Comparison of ENCODE assay signal across 25 cellular contexts in genomic region chr6:30845183-30845582, GRCh38. TPM values are rescaled to one million over a fixed set of nuclear protein-coding genes. Genes with fewer than 3 reads are reported as not detected.
DNase-seq lines count a peak whose midpoint lies in the region; ATAC-seq and TF ChIP-seq lines count a peak whose summit lies in the region.
"Had no signal": no experiment of that assay in that cellular context is flagged by ENCODE, and none has a peak within 500 bp of the region (broad histone marks: within the 10 kb centered on the region; RNA-seq: fewer than 3 reads in every experiment).

No MANE protein-coding gene starts in this region.

- TF ChIP-seq POLR2A in IMR-90 (IDR thresholded peaks at IDR 0.05; ENCODE audit: low read depth, low read length): no peak
- no peak for TF ChIP-seq POLR2A in uterus (IDR thresholded peaks at IDR 0.05)

- H3K36me3 ChIP-seq in IMR-90 (ENCODE audit: control insufficient read depth, insufficient read depth, low read length) (no peaks in the 10 kb centered on the region), endodermal cell (ENCODE audit: control insufficient read depth, insufficient read depth, low read length) (no peaks in the 10 kb centered on the region), uterus (no peaks in the 10 kb centered on the region)

- DNase-seq in NCI-H82 (lab: John Stamatoyannopoulos, UW) (peak; percentile 33), NCI-H82 treated with DMSO at 0.1 percent for 48 hours (lab: John Stamatoyannopoulos, UW; ENCODE audit: unreplicated experiment) (no peak), IMR-90 (no peak), endodermal cell (peak; percentile 73), posterior vena cava (ENCODE audit: low spot score) (peak; percentile 35), uterus (no peak), DMS53 (lab: John Stamatoyannopoulos, UW) (no peak)
- DNase-seq in effector CD8-positive, alpha-beta T cell (lab: John Stamatoyannopoulos, UW): no peak
- DNase-seq: activated CD4-positive, alpha-beta T cell treated with anti-CD3 and anti-CD28 coated beads for 48 hours; activated CD8-positive, alpha-beta memory T cell treated with anti-CD3 and anti-CD28 coated beads, Interleukin-2, amount 10 ng/mL, durations not matched to agents 7 days and 5 days; aorta; foreskin fibroblast; H7; mammary epithelial cell; NCI-H1105; NCI-H2029; NK-92 treated with Interleukin-12 subunit alpha and Interleukin-12 subunit beta, amount 100 ng/mL, for 24 hours; nucleus accumbens; stimulated activated CD4-positive, alpha-beta T cell treated with anti-CD3 and anti-CD28 coated beads, Interleukin-12 subunit alpha, Interleukin-12 subunit beta, amount 100 ng/mL, for 4 hours; stimulated activated CD4-positive, alpha-beta T cell treated with anti-CD3 and anti-CD28 coated beads, Interleukin-4, amount 100 ng/mL, for 4 hours; stimulated activated naive CD8-positive, alpha-beta T cell treated with anti-CD3 and anti-CD28 coated beads, Interleukin-15, Interleukin-2, amounts not matched to agents 100 U/mL and 50 U/mL, for 24 hours; T-cell had no signal

- peak overlapping the region; percentile 61 for H3K27ac Mint-ChIP-seq in endodermal cell
- H3K27ac Mint-ChIP-seq: activated CD8-positive, alpha-beta memory T cell treated with anti-CD3 and anti-CD28 coated beads, Interleukin-2, amount 10 ng/mL, durations not matched to agents 7 days and 5 days; activated naive CD4-positive, alpha-beta T cell treated with anti-CD3 and anti-CD28 coated beads, Interleukin-2, amount 50 U/mL, for 24 hours; B cell; T-cell had no signal

- H3K14ac ChIP-seq in IMR-90 (replicated peaks; ENCODE audit: low read depth, low read length): no peak overlapping the region

- H3K9ac ChIP-seq in IMR-90 (ENCODE audit: low read depth, low read length): no peak overlapping the region
- no peak overlapping the region for H3K9ac ChIP-seq in endodermal cell (ENCODE audit: extremely low read depth, low read length, poor library complexity, severe bottlenecking)

- peaks cover 38% of the 10 kb centered on the region for H3K4me1 Mint-ChIP-seq in endodermal cell
- H3K4me1 Mint-ChIP-seq: B cell had no signal

- TF ChIP-seq RAD21 in IMR-90 (IDR thresholded peaks at IDR 0.05; ENCODE audit: low read length): no peak

- H3K79me1 ChIP-seq in IMR-90 (ENCODE audit: low read depth in 1 of 2, low read length in 2 of 2): no peaks in the 10 kb centered on the region

- no peak for ATAC-seq in IMR-90 (ENCODE audit: low read depth)
- ATAC-seq: activated CD8-positive, alpha-beta memory T cell treated with anti-CD3 and anti-CD28 coated beads, Interleukin-2, amount 10 ng/mL, durations not matched to agents 7 days and 5 days; Panc1; stimulated activated naive CD8-positive, alpha-beta T cell treated with anti-CD3 and anti-CD28 coated beads, Interleukin-15, Interleukin-2, amounts not matched to agents 100 U/mL and 50 U/mL, for 24 hours; T-cell had no signal

- no peak overlapping the region for H3K4ac ChIP-seq in IMR-90 (ENCODE audit: low read depth, low read length)

- CTCF ChIA-PET in IMR-90 (lab: Yijun Ruan, JAX): interaction anchor here (1.1 kb wide), 1 partner anchor 31 kb away, joined by 3 read pairs; no protein-coding TSS in a partner anchor

- H2BK20ac ChIP-seq in IMR-90 (ENCODE audit: low read depth, low read length): no peak overlapping the region

- H3K4me1 ChIP-seq in IMR-90 (ENCODE audit: control insufficient read depth, insufficient read depth, low read length): peaks cover 14% of the 10 kb centered on the region
- H3K4me1 ChIP-seq in endodermal cell (ENCODE audit: control insufficient read depth, insufficient read depth, low read length): peaks cover 7% of the 10 kb centered on the region
- peaks cover 0 to 9% of the 10 kb centered on the region in 2 donors for H3K4me1 ChIP-seq in uterus

- no peak overlapping the region for H2AK9ac ChIP-seq in IMR-90 (replicated peaks; ENCODE audit: low read depth, low read length, poor library complexity)

- in situ Hi-C loops in IMR-90 (cut with MboI; ENCODE audit: low sequenced_read_pairs): no loop called here

- no peaks in the 10 kb centered on the region for H4K20me1 ChIP-seq in IMR-90 (ENCODE audit: insufficient read depth, low read length)

- TF ChIP-seq CTCF in IMR-90 (conservative IDR thresholded peaks at IDR 0.05; ENCODE audit: low read depth, low read length) (no peak), endodermal cell (conservative IDR thresholded peaks at IDR 0.05) (no peak), uterus (IDR thresholded peaks at IDR 0.05) (no peak)

- POLR2A ChIA-PET in IMR-90 (lab: Charles Lee; ENCODE audit: unreplicated experiment): no interaction called here

- peaks cover 8% of the 10 kb centered on the region for H3K9me3 Mint-ChIP-seq in endodermal cell
- H3K9me3 Mint-ChIP-seq: activated naive CD4-positive, alpha-beta T cell treated with anti-CD3 and anti-CD28 coated beads, Interleukin-2, amount 50 U/mL, for 24 hours; T-cell had no signal

- H2BK15ac ChIP-seq in IMR-90 (ENCODE audit: low read depth, low read length): no peak overlapping the region

- no CpG with 5 or more reads among the region's 8 CpGs for WGBS in IMR-90 (ENCODE audit: extremely low coverage in 2 of 2, insufficient read length in 1 of 2), 2 experiments
- WGBS in endodermal cell (ENCODE audit: insufficient coverage in 1 of 2, insufficient read length in 1 of 2), 2 experiments: 79 to 87% methylated on average over 5 to 8 of the region's 8 CpGs

- peaks cover 4% of the 10 kb centered on the region; the same call in 1 of the 2 replicates for H3K9me1 ChIP-seq in IMR-90 (ENCODE audit: insufficient read depth, low read length)

- H3K4me3 ChIP-seq in IMR-90 (ENCODE audit: insufficient read depth, low read depth, low read length): no peak overlapping the region
- no peak overlapping the region for H3K4me3 ChIP-seq in endodermal cell (ENCODE audit: low read length)
- H3K4me3 ChIP-seq in uterus: no peak overlapping the region

- no peak overlapping the region for H3K4me3 Mint-ChIP-seq in endodermal cell
- H3K4me3 Mint-ChIP-seq: activated CD8-positive, alpha-beta memory T cell treated with anti-CD3 and anti-CD28 coated beads, Interleukin-2, amount 10 ng/mL, durations not matched to agents 7 days and 5 days; activated naive CD4-positive, alpha-beta T cell treated with anti-CD3 and anti-CD28 coated beads, Interleukin-2, amount 50 U/mL, for 24 hours; B cell; T-cell had no signal

- H4K8ac ChIP-seq in IMR-90 (ENCODE audit: low read depth in 2 of 2, low read length in 2 of 2): no peak overlapping the region

- H2AK5ac ChIP-seq in IMR-90 (ENCODE audit: low read depth, low read length): 0 out of 2 replicates have a peak overlapping the region, but pooled peaks have one; percentile 3

- dilution Hi-C loops in IMR-90 (cut with HindIII; ENCODE audit: low sequenced_read_pairs, unreplicated experiment): no loop called here

- no peak overlapping the region for H3K18ac ChIP-seq in IMR-90 (ENCODE audit: low read depth, low read length)

- H3K27ac ChIP-seq in IMR-90 (ENCODE audit: insufficient read depth, low read length) (no peak overlapping the region), endodermal cell (ENCODE audit: low read depth, low read length) (no peak overlapping the region), uterus (no peak overlapping the region)

- H3K9me3 ChIP-seq in IMR-90 (ENCODE audit: control insufficient read depth, insufficient read depth, low read length): no peaks in the 10 kb centered on the region
- H3K9me3 ChIP-seq in endodermal cell (ENCODE audit: control insufficient read depth, low read length): peaks cover 6% of the 10 kb centered on the region
- no peaks in the 10 kb centered on the region for H3K9me3 ChIP-seq in uterus

- no peak overlapping the region for H3K23ac ChIP-seq in IMR-90 (ENCODE audit: low read depth, low read length)

- H3K27me3 Mint-ChIP-seq in endodermal cell (ENCODE audit: insufficient read depth): no peaks in the 10 kb centered on the region
- H3K27me3 Mint-ChIP-seq: activated naive CD4-positive, alpha-beta T cell treated with anti-CD3 and anti-CD28 coated beads, Interleukin-2, amount 50 U/mL, for 24 hours had no signal

- no peak overlapping the region; the same call in 1 of the 2 replicates for H4K91ac ChIP-seq in IMR-90 (ENCODE audit: insufficient read depth, low read depth, low read length)

- no peak overlapping the region for H3K4me2 ChIP-seq in IMR-90 (ENCODE audit: low read depth, low read length)

- no peak overlapping the region for H2BK120ac ChIP-seq in IMR-90 (ENCODE audit: low read depth, low read length)

- intact Hi-C loops in IMR-90 (cut with micrococcal nuclease) (loop anchor here (2.0 kb wide), 1 partner anchor 32 kb away; no protein-coding TSS in a partner anchor), posterior vena cava (cut with DNase I) (no loop called here), uterus (cut with DNase I; ENCODE audit: low total_unique reads) (no loop called here)

- BruUV-seq in IMR-90 (replicated peaks; lab: Mats Ljungman, UMichigan): no TSS peak

- H4K5ac ChIP-seq in IMR-90 (ENCODE audit: low read depth, low read length): no peak overlapping the region

- H3K27me3 ChIP-seq in IMR-90 (ENCODE audit: control insufficient read depth, insufficient read depth, low read length) (peaks cover 1% of the 10 kb centered on the region; the same call in 1 of the 2 replicates), endodermal cell (ENCODE audit: control insufficient read depth, insufficient read depth, low read length, poor library complexity, severe bottlenecking) (no peaks in the 10 kb centered on the region), uterus (no peaks in the 10 kb centered on the region)

- no peak overlapping the region for H3K56ac ChIP-seq in IMR-90 (ENCODE audit: extremely low read depth, insufficient read depth, low read length)

- H2AFZ ChIP-seq in IMR-90 (replicated peaks; ENCODE audit: low read length, poor library complexity): no peak overlapping the region

- no peak overlapping the region for H2BK5ac ChIP-seq in IMR-90 (ENCODE audit: low read depth, low read length, poor library complexity, severe bottlenecking)

- no peaks in the 10 kb centered on the region for H3K36me3 Mint-ChIP-seq in endodermal cell (ENCODE audit: low read depth)
- H3K36me3 Mint-ChIP-seq: activated CD8-positive, alpha-beta memory T cell treated with anti-CD3 and anti-CD28 coated beads, Interleukin-2, amount 10 ng/mL, durations not matched to agents 7 days and 5 days; activated naive CD4-positive, alpha-beta T cell treated with anti-CD3 and anti-CD28 coated beads, Interleukin-2, amount 50 U/mL, for 24 hours; T-cell had no signal

TF ChIP-seq in IMR-90, 13 proteins besides CTCF, POLR2A, EP300 and RAD21 (continues in another document):
- no peak for TF ChIP-seq RFX5 (IDR thresholded peaks at IDR 0.05; ENCODE audit: low read depth, low read length)
- TF ChIP-seq RCOR1 (IDR thresholded peaks at IDR 0.05; ENCODE audit: insufficient replicate concordance, low read length): no peak
- no peak for TF ChIP-seq SMC3 (IDR thresholded peaks at IDR 0.05; ENCODE audit: low read depth, low read length)

RNA-seq across cellular contexts. Expression of gene DDR1, which starts 39.1 kb away (rescaled TPM):
- total RNA-seq in IMR-90 (2012; rRNA removed): 5.6 and 6.7 TPM in 2 replicates
- polyA plus RNA-seq in IMR-90 (2012; rRNA removed): 17.8 and 19.6 TPM in 2 replicates
- polyA plus RNA-seq in IMR-90 (2012; cell fraction: cytosol; rRNA removed): 15.6 and 26.4 TPM in 2 replicates
- 56.9 and 61.7 TPM in 2 replicates for polyA plus RNA-seq in IMR-90 (2012; cell fraction: nucleus; rRNA removed; ENCODE audit: low replicate concordance)
- 100 to 1,000 TPM; 140 to 151 TPM for total RNA-seq in endodermal cell
- polyA plus RNA-seq in endodermal cell (2013, experiment 1 of 2): 299 TPM
- polyA plus RNA-seq in endodermal cell (2013, experiment 2 of 2): 288 TPM
- 10 to 100 TPM; 25.2 to 26.0 TPM for total RNA-seq in posterior vena cava
- 10 to 100 TPM in 2 of 4 donors, 1 to 10 TPM in 2; 2.1 to 74.1 (median 30.3) TPM for total RNA-seq in uterus

Comparison
In these comparisons a context has a peak if more than half of its experiments do, and no peak if none do; other contexts are left out.
1. DNase-seq: peak in NCI-H82 (single experiment), endodermal cell (single experiment) and posterior vena cava (single experiment); none in NCI-H82 treated with DMSO at 0.1 percent for 48 hours (single experiment), IMR-90 (single experiment), uterus (0 of 2), DMS53 (single experiment) and effector CD8-positive, alpha-beta T cell (single experiment).